1 cellular context compared by ENCODE assay signal in the genomic region with DNA sequence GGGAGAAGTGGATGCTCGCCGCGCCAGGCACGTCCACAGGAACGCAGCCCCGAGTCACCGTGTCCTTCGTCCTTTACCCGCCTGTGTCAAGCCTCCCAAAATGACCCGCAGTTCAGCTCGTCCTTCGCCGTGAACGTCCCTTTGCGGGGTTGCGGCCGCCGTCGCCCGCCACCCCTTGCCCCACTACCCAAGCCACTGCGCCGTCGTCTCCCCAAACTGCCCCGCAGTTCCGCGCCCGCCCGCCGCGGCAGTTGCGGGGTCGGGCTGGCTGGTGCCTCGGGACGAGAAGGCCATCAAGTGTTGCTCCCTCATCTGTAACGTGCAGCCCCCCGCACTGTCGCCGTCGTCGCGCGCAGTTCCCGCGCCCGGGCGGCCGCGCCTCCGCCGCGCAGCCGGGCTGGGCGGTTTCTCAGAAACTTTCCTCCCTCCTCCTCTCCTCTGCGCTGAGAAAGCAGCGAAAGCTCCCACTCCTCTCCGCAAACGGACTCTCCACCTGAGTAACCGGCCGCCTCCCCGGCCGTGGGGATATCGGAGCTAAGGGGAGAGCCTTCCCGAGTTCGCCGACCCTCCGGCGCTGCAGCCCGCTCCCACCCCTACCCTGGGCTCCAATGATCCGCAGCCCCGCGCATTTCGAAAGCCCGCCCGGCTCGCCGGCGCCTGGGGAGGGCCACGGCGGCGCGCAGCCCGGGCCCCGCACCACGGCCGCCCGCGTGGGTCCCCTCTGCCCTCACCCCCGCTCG.
TF ChIP-seq lines count a peak whose summit lies in the region.

No MANE protein-coding gene starts in this region.

TF ChIP-seq in HepG2, 621 proteins besides CTCF, POLR2A, EP300 and RAD21 (continued from another document and continues in another):
- TF ChIP-seq, protein P1, sequence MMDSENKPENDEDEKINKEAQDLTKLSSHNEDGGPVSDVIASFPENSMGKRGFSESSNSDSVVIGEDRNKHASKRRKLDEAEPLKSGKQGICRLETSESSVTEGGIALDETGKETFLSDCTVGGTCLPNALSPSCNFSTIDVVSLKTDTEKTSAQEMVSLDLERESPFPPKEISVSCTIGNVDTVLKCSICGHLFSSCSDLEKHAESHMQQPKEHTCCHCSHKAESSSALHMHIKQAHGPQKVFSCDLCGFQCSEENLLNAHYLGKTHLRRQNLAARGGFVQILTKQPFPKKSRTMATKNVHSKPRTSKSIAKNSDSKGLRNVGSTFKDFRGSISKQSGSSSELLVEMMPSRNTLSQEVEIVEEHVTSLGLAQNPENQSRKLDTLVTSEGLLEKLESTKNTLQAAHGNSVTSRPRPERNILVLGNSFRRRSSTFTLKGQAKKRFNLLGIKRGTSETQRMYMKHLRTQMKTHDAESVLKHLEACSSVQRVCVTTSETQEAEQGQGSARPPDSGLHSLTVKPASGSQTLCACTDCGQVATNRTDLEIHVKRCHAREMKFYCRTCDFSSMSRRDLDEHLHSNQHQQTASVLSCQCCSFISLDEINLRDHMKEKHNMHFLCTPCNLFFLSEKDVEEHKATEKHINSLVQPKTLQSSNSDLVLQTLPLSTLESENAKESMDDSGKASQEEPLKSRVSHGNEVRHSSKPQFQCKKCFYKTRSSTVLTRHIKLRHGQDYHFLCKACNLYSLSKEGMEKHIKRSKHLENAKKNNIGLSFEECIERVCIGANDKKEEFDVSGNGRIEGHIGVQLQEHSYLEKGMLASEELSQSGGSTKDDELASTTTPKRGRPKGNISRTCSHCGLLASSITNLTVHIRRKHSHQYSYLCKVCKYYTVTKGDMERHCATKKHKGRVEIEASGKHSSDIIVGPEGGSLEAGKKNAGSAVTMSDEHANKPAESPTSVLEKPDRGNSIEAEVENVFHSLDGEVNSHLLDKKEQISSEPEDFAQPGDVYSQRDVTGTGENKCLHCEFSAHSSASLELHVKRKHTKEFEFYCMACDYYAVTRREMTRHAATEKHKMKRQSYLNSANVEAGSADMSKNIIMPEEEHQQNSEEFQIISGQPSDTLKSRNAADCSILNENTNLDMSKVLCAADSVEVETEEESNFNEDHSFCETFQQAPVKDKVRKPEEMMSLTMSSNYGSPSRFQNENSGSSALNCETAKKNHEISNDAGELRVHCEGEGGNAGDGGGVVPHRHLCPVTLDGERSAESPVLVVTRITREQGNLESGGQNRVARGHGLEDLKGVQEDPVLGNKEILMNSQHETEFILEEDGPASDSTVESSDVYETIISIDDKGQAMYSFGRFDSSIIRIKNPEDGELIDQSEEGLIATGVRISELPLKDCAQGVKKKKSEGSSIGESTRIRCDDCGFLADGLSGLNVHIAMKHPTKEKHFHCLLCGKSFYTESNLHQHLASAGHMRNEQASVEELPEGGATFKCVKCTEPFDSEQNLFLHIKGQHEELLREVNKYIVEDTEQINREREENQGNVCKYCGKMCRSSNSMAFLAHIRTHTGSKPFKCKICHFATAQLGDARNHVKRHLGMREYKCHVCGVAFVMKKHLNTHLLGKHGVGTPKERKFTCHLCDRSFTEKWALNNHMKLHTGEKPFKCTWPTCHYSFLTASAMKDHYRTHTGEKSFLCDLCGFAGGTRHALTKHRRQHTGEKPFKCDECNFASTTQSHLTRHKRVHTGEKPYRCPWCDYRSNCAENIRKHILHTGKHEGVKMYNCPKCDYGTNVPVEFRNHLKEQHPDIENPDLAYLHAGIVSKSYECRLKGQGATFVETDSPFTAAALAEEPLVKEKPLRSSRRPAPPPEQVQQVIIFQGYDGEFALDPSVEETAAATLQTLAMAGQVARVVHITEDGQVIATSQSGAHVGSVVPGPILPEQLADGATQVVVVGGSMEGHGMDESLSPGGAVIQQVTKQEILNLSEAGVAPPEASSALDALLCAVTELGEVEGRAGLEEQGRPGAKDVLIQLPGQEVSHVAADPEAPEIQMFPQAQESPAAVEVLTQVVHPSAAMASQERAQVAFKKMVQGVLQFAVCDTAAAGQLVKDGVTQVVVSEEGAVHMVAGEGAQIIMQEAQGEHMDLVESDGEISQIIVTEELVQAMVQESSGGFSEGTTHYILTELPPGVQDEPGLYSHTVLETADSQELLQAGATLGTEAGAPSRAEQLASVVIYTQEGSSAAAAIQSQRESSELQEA (CRISPR knock-in tag; IDR thresholded peaks at IDR 0.05; ENCODE audit: not compliant biosample characterization), result no peak
- TF ChIP-seq PPARG (CRISPR knock-in tag; conservative IDR thresholded peaks at IDR 0.05) (no peak), RAD51 (IDR thresholded peaks at IDR 0.05; ENCODE audit: borderline replicate concordance) (no peak), ZNF34 (CRISPR knock-in tag; IDR thresholded peaks at IDR 0.05; ENCODE audit: borderline replicate concordance) (no peak), NR1H2 (CRISPR knock-in tag; IDR thresholded peaks at IDR 0.05; ENCODE audit: borderline replicate concordance, low read depth) (no peak), ZNF263 (CRISPR knock-in tag; IDR thresholded peaks at IDR 0.05) (0 out of 2 replicates have a peak, but pooled peaks have one; percentile 8), HNRNPK (IDR thresholded peaks at IDR 0.05; ENCODE audit: low read depth, low read length, poor library complexity, severe bottlenecking) (no peak), MBD4 (IDR thresholded peaks at IDR 0.05; ENCODE audit: borderline replicate concordance, low read length) (no peak), SMAD9 (CRISPR knock-in tag; IDR thresholded peaks at IDR 0.05) (no peak), RFX1 (IDR thresholded peaks at IDR 0.05) (no peak), ZNF142 (CRISPR knock-in tag; IDR thresholded peaks at IDR 0.05) (0 out of 2 replicates have a peak, but pooled peaks have one; percentile 20), TBP (CRISPR knock-in tag; IDR thresholded peaks at IDR 0.05) (no peak), ZNF615 (CRISPR knock-in tag; IDR thresholded peaks at IDR 0.05; ENCODE audit: borderline replicate concordance) (no peak), ZBTB8A (CRISPR knock-in tag; IDR thresholded peaks at IDR 0.05; ENCODE audit: borderline replicate concordance, low read depth) (no peak), HHEX (CRISPR knock-in tag; IDR thresholded peaks at IDR 0.05) (no peak), REL (CRISPR knock-in tag; conservative IDR thresholded peaks at IDR 0.05) (peak; percentile 51; the same call in 1 of the 2 replicates), CREB1 (IDR thresholded peaks at IDR 0.05) (no peak), CREB1 (CRISPR knock-in tag; IDR thresholded peaks at IDR 0.05) (no peak), PHF21A (CRISPR knock-in tag; IDR thresholded peaks at IDR 0.05) (0 out of 2 replicates have a peak, but pooled peaks have one; percentile 44), ZMYM2 (CRISPR knock-in tag; IDR thresholded peaks at IDR 0.05) (no peak), DBP (CRISPR knock-in tag; IDR thresholded peaks at IDR 0.05; ENCODE audit: not compliant biosample characterization) (no peak), ZFP91 (CRISPR knock-in tag; IDR thresholded peaks at IDR 0.05; ENCODE audit: borderline replicate concordance) (peak; percentile 58; the same call in 1 of the 2 replicates), POGK (CRISPR knock-in tag; conservative IDR thresholded peaks at IDR 0.05) (0 out of 2 replicates have a peak, but pooled peaks have one; percentile 8), HDAC1 (CRISPR knock-in tag; IDR thresholded peaks at IDR 0.05) (no peak; the same call in 1 of the 2 replicates), ZNF33B (CRISPR knock-in tag; IDR thresholded peaks at IDR 0.05) (no peak), MYNN (CRISPR knock-in tag; IDR thresholded peaks at IDR 0.05; ENCODE audit: low read depth) (no peak), ZZZ3 (CRISPR knock-in tag; IDR thresholded peaks at IDR 0.05; ENCODE audit: borderline replicate concordance) (no peak), HOXA7 (CRISPR knock-in tag; IDR thresholded peaks at IDR 0.05) (no peak), U2AF2 (IDR thresholded peaks at IDR 0.05; ENCODE audit: low read depth, low read length) (no peak), ZNF605 (CRISPR knock-in tag; IDR thresholded peaks at IDR 0.05) (no peak)
- TF ChIP-seq, protein P2, sequence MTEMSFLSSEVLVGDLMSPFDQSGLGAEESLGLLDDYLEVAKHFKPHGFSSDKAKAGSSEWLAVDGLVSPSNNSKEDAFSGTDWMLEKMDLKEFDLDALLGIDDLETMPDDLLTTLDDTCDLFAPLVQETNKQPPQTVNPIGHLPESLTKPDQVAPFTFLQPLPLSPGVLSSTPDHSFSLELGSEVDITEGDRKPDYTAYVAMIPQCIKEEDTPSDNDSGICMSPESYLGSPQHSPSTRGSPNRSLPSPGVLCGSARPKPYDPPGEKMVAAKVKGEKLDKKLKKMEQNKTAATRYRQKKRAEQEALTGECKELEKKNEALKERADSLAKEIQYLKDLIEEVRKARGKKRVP (CRISPR knock-in tag; IDR thresholded peaks at IDR 0.05), result 0 out of 4 replicates have a peak, but pooled peaks of 1 of the 2 experiments have one; percentile 14
- TF ChIP-seq, protein P3, sequence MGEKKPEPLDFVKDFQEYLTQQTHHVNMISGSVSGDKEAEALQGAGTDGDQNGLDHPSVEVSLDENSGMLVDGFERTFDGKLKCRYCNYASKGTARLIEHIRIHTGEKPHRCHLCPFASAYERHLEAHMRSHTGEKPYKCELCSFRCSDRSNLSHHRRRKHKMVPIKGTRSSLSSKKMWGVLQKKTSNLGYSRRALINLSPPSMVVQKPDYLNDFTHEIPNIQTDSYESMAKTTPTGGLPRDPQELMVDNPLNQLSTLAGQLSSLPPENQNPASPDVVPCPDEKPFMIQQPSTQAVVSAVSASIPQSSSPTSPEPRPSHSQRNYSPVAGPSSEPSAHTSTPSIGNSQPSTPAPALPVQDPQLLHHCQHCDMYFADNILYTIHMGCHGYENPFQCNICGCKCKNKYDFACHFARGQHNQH (CRISPR knock-in tag; IDR thresholded peaks at IDR 0.05), result no peak
- TF ChIP-seq, protein P4, sequence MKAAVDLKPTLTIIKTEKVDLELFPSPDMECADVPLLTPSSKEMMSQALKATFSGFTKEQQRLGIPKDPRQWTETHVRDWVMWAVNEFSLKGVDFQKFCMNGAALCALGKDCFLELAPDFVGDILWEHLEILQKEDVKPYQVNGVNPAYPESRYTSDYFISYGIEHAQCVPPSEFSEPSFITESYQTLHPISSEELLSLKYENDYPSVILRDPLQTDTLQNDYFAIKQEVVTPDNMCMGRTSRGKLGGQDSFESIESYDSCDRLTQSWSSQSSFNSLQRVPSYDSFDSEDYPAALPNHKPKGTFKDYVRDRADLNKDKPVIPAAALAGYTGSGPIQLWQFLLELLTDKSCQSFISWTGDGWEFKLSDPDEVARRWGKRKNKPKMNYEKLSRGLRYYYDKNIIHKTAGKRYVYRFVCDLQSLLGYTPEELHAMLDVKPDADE (CRISPR knock-in tag; IDR thresholded peaks at IDR 0.05), result no peak
